ENCODE assay signal across 33 cellular contexts in the genomic region with DNA sequence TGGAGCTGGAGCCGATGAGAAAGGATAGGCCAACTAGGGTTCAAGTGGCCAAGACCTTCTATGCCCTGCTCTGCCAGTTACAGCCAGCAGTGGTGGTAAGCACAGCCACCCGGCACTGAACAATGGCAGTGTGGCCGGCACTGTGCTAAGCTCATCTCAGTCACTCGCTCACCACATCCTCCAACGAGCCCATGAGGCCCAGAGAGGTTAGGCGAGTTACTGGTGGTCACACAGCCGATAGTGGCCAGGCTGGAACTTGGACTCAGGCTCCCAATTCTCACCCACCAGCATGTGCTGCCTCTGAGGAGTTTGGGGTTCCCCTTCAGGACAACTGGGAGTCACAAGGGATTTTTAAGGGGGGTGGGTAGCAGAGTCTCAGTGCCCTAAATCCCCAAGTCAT.
"Had no signal": no experiment of that assay in that cellular context is flagged by ENCODE, and none has a peak within 500 bp of the region (broad histone marks: within the 10 kb centered on the region; RNA-seq: fewer than 3 reads in every experiment).

No MANE protein-coding gene starts in this region.

- H3K27ac ChIP-seq: adrenal gland, body of pancreas, epithelial cell of prostate, left ventricle myocardium inferior, neutrophil, pancreas, thyroid gland, upper lobe of right lung had no signal

- FAIRE-seq: colon, endometrium, frontal cortex, islet of Langerhans, pancreas, TTC549 had no signal

- H3K4me1 ChIP-seq: adrenal gland, body of pancreas, left ventricle myocardium inferior, pancreas, prostate gland, upper lobe of right lung had no signal

- H3K27me3 ChIP-seq: adrenal gland, body of pancreas, neutrophil, pancreas, thyroid gland, upper lobe of right lung had no signal

- ATAC-seq: activated CD4-positive, CD25-positive, alpha-beta regulatory T cell treated with anti-CD3 and anti-CD28 coated beads, Interleukin-2, amount 50 U/mL, for 24 hours; body of pancreas; pancreas; right cardiac atrium; stimulated activated naive CD8-positive, alpha-beta T cell treated with anti-CD3 and anti-CD28 coated beads, Interleukin-15, amount 100 ng/mL, for 72 hours; upper lobe of right lung had no signal

- H3K36me3 ChIP-seq: adrenal gland, left ventricle myocardium inferior, neutrophil, pancreas, prostate gland, thyroid gland, upper lobe of right lung, WERI-Rb-1 had no signal

- H3K9me3 ChIP-seq: adrenal gland, body of pancreas, left ventricle myocardium inferior, neutrophil, pancreas, prostate gland, thyroid gland, upper lobe of right lung had no signal

- DNase-seq: activated CD4-positive, alpha-beta T cell treated with anti-CD3 and anti-CD28 coated beads for 48 hours; activated CD4-positive, alpha-beta T cell treated with anti-CD3 and anti-CD28 coated beads, Interleukin-2, amount 50 U/mL, for 48 hours; activated CD8-positive, alpha-beta memory T cell treated with anti-CD3 and anti-CD28 coated beads for 24 hours; activated effector memory CD4-positive, alpha-beta T cell treated with anti-CD3 and anti-CD28 coated beads, Interleukin-2, amount 50 U/mL, for 16 hours; activated naive CD4-positive, alpha-beta T cell treated with anti-CD3 and anti-CD28 coated beads for 36 hours; activated naive CD8-positive, alpha-beta T cell treated with anti-CD3 and anti-CD28 coated beads for 36 hours; adrenal gland; aorta; body of pancreas; dermis blood vessel endothelial cell; effector CD4-positive, alpha-beta T cell; glutamatergic neuron; left ventricle myocardium inferior; naive B cell; pancreas; stimulated activated CD4-positive, alpha-beta T cell treated with anti-CD3 and anti-CD28 coated beads, Interleukin-4, amount 100 ng/mL, for 1 hour; stimulated activated naive CD8-positive, alpha-beta T cell treated with anti-CD3 and anti-CD28 coated beads, Interleukin-15, amount 100 ng/mL, for 72 hours; SW 1271; T-helper 9 cell; thyroid gland; upper lobe of right lung had no signal

- H3K4me3 ChIP-seq: adrenal gland, body of pancreas, left ventricle myocardium inferior, lung, pancreas, prostate gland, thyroid gland, upper lobe of right lung had no signal
